Comparison of ENCODE assay signal across 22 cellular contexts in the genomic region with DNA sequence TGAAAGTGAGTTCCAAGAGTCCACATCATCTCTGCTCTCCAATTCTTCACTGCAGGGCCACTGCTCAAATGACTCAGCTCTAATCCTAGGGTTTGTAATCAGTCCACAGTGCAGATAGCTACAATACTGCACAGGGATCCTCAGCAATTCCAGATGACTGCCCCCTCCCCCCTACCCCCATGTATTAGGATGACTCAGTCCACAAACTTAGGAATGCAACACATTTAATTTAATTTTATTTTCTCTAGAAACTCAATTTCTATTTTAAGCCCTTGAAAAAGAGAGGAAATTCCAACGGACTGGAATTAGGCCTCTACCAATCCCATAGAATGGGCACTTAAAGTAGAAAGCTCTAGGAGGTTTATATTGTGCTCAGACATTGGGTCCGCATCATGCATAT.
DNase-seq lines count a peak whose midpoint lies in the region; ATAC-seq and TF ChIP-seq lines count a peak whose summit lies in the region.
"Had no signal": no experiment of that assay in that cellular context is flagged by ENCODE, and none has a peak within 500 bp of the region (broad histone marks: within the 10 kb centered on the region; RNA-seq: fewer than 3 reads in every experiment).

No MANE protein-coding gene starts in this region.

- H4K91ac ChIP-seq in H9 (ENCODE audit: insufficient read length, low read depth, low read length) = no peak overlapping the region

- H3K4me1 ChIP-seq in SJSA1 (replicated peaks) = no peaks in the 10 kb centered on the region; the same call in 1 of the 2 replicates
- peaks cover 9% of the 10 kb centered on the region for H3K4me1 ChIP-seq in smooth muscle cell (ENCODE audit: low read depth)
- H3K4me1 ChIP-seq in H9 (ENCODE audit: insufficient read depth, low read length) = peaks cover 3% of the 10 kb centered on the region; the same call in 1 of the 2 replicates
- H3K4me1 ChIP-seq: testis had no signal

- H2BK12ac ChIP-seq in H9 (ENCODE audit: insufficient read length, low read depth, low read length) = no peak overlapping the region

- H3K4me3 Mint-ChIP-seq in H9 (no peak overlapping the region), natural killer cell (no peak overlapping the region)
- H3K4me3 Mint-ChIP-seq: activated naive CD8-positive, alpha-beta T cell treated with anti-CD3 and anti-CD28 coated beads, Interleukin-2, amount 50 U/mL, for 24 hours; activated T-helper 17 cell treated with anti-CD3 and anti-CD28 coated beads, Interleukin-2, amount 50 U/mL, for 72 hours; CD4-positive, CD25-positive, alpha-beta regulatory T cell; central memory CD8-positive, alpha-beta T cell; effector memory CD8-positive, alpha-beta T cell had no signal

- no peak overlapping the region for H2BK15ac ChIP-seq in H9 (ENCODE audit: low read depth, low read length)

- peak; percentile 3 for DNase-seq in ELR (ENCODE audit: low read depth)
- peak; percentile 32 to 40 for DNase-seq in SJSA1 (ENCODE audit: low read depth in 1 of 2, low spot score in 2 of 2)
- DNase-seq in fibroblast of mammary gland (ENCODE audit: low read depth) = peak; percentile 37
- peak; percentile 2 for DNase-seq in smooth muscle cell (lab: John Stamatoyannopoulos, UW; ENCODE audit: unreplicated experiment)
- DNase-seq in DMS 273 treated with DMSO at 0.1 percent for 48 hours (lab: John Stamatoyannopoulos, UW) = no peak
- DNase-seq in Ammon's horn (ENCODE audit: low spot score) = no peak
- no peak for DNase-seq in H9
- no peak for DNase-seq in natural killer cell
- DNase-seq: activated CD4-positive, alpha-beta T cell treated with anti-CD3 and anti-CD28 coated beads for 1 hour; activated naive CD8-positive, alpha-beta T cell treated with anti-CD3 and anti-CD28 coated beads, Interleukin-2, amount 50 U/mL, for 24 hours; CD4-positive, CD25-positive, alpha-beta regulatory T cell; DMS79 treated with DMSO at 0.1 percent for 48 hours; effector memory CD8-positive, alpha-beta T cell; Kasumi-1; left colon; midbrain; NCI-H1105; NCI-H526 treated with DMSO at 0.1 percent for 48 hours; T-helper 9 cell; testis had no signal

- no peaks in the 10 kb centered on the region; the same call in 1 of the 2 replicates for H3K27me3 ChIP-seq in SJSA1 (replicated peaks)
- H3K27me3 ChIP-seq in smooth muscle cell (ENCODE audit: low read depth) = peaks cover 10% of the 10 kb centered on the region
- H3K27me3 ChIP-seq in H9 (ENCODE audit: insufficient read depth, low read length) = no peaks in the 10 kb centered on the region
- H3K27me3 ChIP-seq: testis had no signal

- H3K4me1 Mint-ChIP-seq in H9 (no peaks in the 10 kb centered on the region), natural killer cell (no peaks in the 10 kb centered on the region)
- H3K4me1 Mint-ChIP-seq: activated naive CD8-positive, alpha-beta T cell treated with anti-CD3 and anti-CD28 coated beads, Interleukin-2, amount 50 U/mL, for 24 hours; activated T-helper 17 cell treated with anti-CD3 and anti-CD28 coated beads, Interleukin-2, amount 50 U/mL, for 72 hours; CD4-positive, CD25-positive, alpha-beta regulatory T cell; central memory CD8-positive, alpha-beta T cell had no signal

- no peak overlapping the region for H2AK5ac ChIP-seq in H9 (ENCODE audit: insufficient read length, low read length)

- 30% methylated on average over 2 of the region's 2 CpGs for WGBS in smooth muscle cell (ENCODE audit: low lambda C conversion rate)
- no CpG with 5 or more reads among the region's 2 CpGs for WGBS in H9 (ENCODE audit: extremely low coverage, insufficient read length, low lambda C conversion rate)

- peaks cover 2% of the 10 kb centered on the region; the same call in 1 of the 2 replicates for H3K27me3 Mint-ChIP-seq in H9 (ENCODE audit: low read depth)
- H3K27me3 Mint-ChIP-seq in natural killer cell (ENCODE audit: low read depth in 2 of 2) = no peaks in the 10 kb centered on the region
- H3K27me3 Mint-ChIP-seq: activated naive CD8-positive, alpha-beta T cell treated with anti-CD3 and anti-CD28 coated beads, Interleukin-2, amount 50 U/mL, for 24 hours had no signal

- H3K79me2 ChIP-seq in smooth muscle cell (ENCODE audit: low read depth) (no peaks in the 10 kb centered on the region), H9 (ENCODE audit: insufficient read depth, low read length) (no peaks in the 10 kb centered on the region)

- intact Hi-C loops in natural killer cell (cut with micrococcal nuclease) = no loop called here

- no peak overlapping the region for H2AFZ ChIP-seq in smooth muscle cell (ENCODE audit: low read depth)
- no peak overlapping the region for H2AFZ ChIP-seq in H9 (ENCODE audit: low read length)

- H3K4ac ChIP-seq in H9 (ENCODE audit: low read depth, low read length) = no peak overlapping the region

- no peaks in the 10 kb centered on the region for H3F3A ChIP-seq in smooth muscle cell (ENCODE audit: low read depth)

- no peaks in the 10 kb centered on the region for H3K79me1 ChIP-seq in H9 (ENCODE audit: insufficient read depth, low read depth, low read length, poor library complexity, severe bottlenecking)

- H3K36me3 ChIP-seq in SJSA1 = no peaks in the 10 kb centered on the region
- no peaks in the 10 kb centered on the region for H3K36me3 ChIP-seq in smooth muscle cell (ENCODE audit: low read depth)

- H3K9me3 ChIP-seq in SJSA1 (replicated peaks) (no peaks in the 10 kb centered on the region), smooth muscle cell (replicated peaks; ENCODE audit: low read depth) (no peaks in the 10 kb centered on the region), H9 (ENCODE audit: control insufficient read depth, low read depth, low read length) (no peaks in the 10 kb centered on the region)
- H3K9me3 ChIP-seq: testis had no signal

- H3K4me3 ChIP-seq in SJSA1 (no peak overlapping the region), fibroblast of mammary gland (ENCODE audit: control insufficient read depth, low read depth, low read length) (no peak overlapping the region), smooth muscle cell (no peak overlapping the region)
- H3K4me3 ChIP-seq: testis had no signal

- no peaks in the 10 kb centered on the region for H3K23me2 ChIP-seq in H9 (ENCODE audit: insufficient read length, low read depth, low read length, poor library complexity, severe bottlenecking)

- H2BK120ac ChIP-seq in H9 (ENCODE audit: low read depth, low read length, poor library complexity, severe bottlenecking) = no peak overlapping the region

- no peak overlapping the region for H4K5ac ChIP-seq in H9 (ENCODE audit: insufficient read length, low read depth, low read length)

- no peak overlapping the region for H2BK5ac ChIP-seq in H9 (ENCODE audit: insufficient read length, low read length)

- H3K27ac Mint-ChIP-seq in H9 (no peak overlapping the region), natural killer cell (no peak overlapping the region)
- H3K27ac Mint-ChIP-seq: activated naive CD8-positive, alpha-beta T cell treated with anti-CD3 and anti-CD28 coated beads, Interleukin-2, amount 50 U/mL, for 24 hours; activated T-helper 17 cell treated with anti-CD3 and anti-CD28 coated beads, Interleukin-2, amount 50 U/mL, for 72 hours; CD4-positive, CD25-positive, alpha-beta regulatory T cell; effector memory CD8-positive, alpha-beta T cell had no signal

- H3K27ac ChIP-seq in SJSA1 (no peak overlapping the region), smooth muscle cell (ENCODE audit: low read depth) (peak overlapping the region; percentile 14), H9 (ENCODE audit: insufficient read length, low read depth, low read length) (no peak overlapping the region)
- H3K27ac ChIP-seq: testis had no signal

- ATAC-seq in natural killer cell = no peak
- ATAC-seq: activated naive CD8-positive, alpha-beta T cell treated with anti-CD3 and anti-CD28 coated beads, Interleukin-2, amount 50 U/mL, for 24 hours; activated T-helper 17 cell treated with anti-CD3 and anti-CD28 coated beads, Interleukin-2, amount 50 U/mL, for 72 hours; effector memory CD8-positive, alpha-beta T cell; left colon had no signal

- H3K9me3 Mint-ChIP-seq in H9 = peaks cover 0 to 5% of the 10 kb centered on the region in 2 experiments; a peak in 2 of 5 replicates
- peaks cover 2 to 4% of the 10 kb centered on the region in 2 donors for H3K9me3 Mint-ChIP-seq in natural killer cell
- H3K9me3 Mint-ChIP-seq: activated naive CD8-positive, alpha-beta T cell treated with anti-CD3 and anti-CD28 coated beads, Interleukin-2, amount 50 U/mL, for 24 hours; activated T-helper 17 cell treated with anti-CD3 and anti-CD28 coated beads, Interleukin-2, amount 50 U/mL, for 72 hours; CD4-positive, CD25-positive, alpha-beta regulatory T cell; central memory CD8-positive, alpha-beta T cell had no signal

- TF ChIP-seq CTCF in fibroblast of mammary gland (conservative IDR thresholded peaks at IDR 0.05; ENCODE audit: control insufficient read depth, insufficient read depth, low read depth, low read length) (no peak), smooth muscle cell (IDR thresholded peaks at IDR 0.05; ENCODE audit: borderline replicate concordance, insufficient read depth, poor library complexity, severe bottlenecking) (no peak), H9 (conservative IDR thresholded peaks at IDR 0.05) (no peak), natural killer cell (IDR thresholded peaks at IDR 0.05) (no peak)

- no peak overlapping the region for H3K56ac ChIP-seq in H9 (ENCODE audit: insufficient read length, low read depth, low read length)

- H3K23ac ChIP-seq in H9 (ENCODE audit: insufficient read length, low read depth, low read length) = no peak overlapping the region

- no peak overlapping the region for H3K9ac ChIP-seq in smooth muscle cell (ENCODE audit: low read depth)
- no peak overlapping the region for H3K9ac ChIP-seq in H9 (ENCODE audit: extremely low read depth, insufficient read length, low read length)

- no peak overlapping the region for H3K4me2 ChIP-seq in smooth muscle cell
- no peak overlapping the region for H3K4me2 ChIP-seq in H9 (ENCODE audit: insufficient read depth, insufficient read length, low read length)

- H3T11ph ChIP-seq in H9 (ENCODE audit: low read length) = no peak overlapping the region

- H4K8ac ChIP-seq in H9 (replicated peaks; ENCODE audit: insufficient read length, low read depth, low read length) = no peak overlapping the region

- no peak overlapping the region for H3K18ac ChIP-seq in H9 (ENCODE audit: insufficient read length, low read depth, low read length)

- no peak overlapping the region for H3K14ac ChIP-seq in H9 (ENCODE audit: insufficient read depth, low read length)

- no peak overlapping the region for H2BK20ac ChIP-seq in H9 (ENCODE audit: low read depth, low read length, poor library complexity, severe bottlenecking)

- H4K20me1 ChIP-seq in smooth muscle cell (ENCODE audit: low read depth) (no peaks in the 10 kb centered on the region), H9 (ENCODE audit: control insufficient read depth, insufficient read depth, insufficient read length) (no peaks in the 10 kb centered on the region)

- H3K36me3 Mint-ChIP-seq in H9 (ENCODE audit: insufficient read depth in 1 of 3, low read depth in 3 of 3) (peaks cover 0 to 5% (median 0%) of the 10 kb centered on the region in 3 experiments; a peak in 1 of 7 replicates), natural killer cell (no peaks in the 10 kb centered on the region)
- H3K36me3 Mint-ChIP-seq: CD4-positive, CD25-positive, alpha-beta regulatory T cell had no signal

Comparison
In these comparisons a context has a peak if more than half of its experiments do, and no peak if none do; other contexts are left out.
1. DNase-seq: peak in ELR (single experiment), SJSA1 (2 of 2), fibroblast of mammary gland (single experiment) and smooth muscle cell (single experiment); none in DMS 273 treated with DMSO at 0.1 percent for 48 hours (single experiment), Ammon's horn (single experiment), H9 (single experiment) and natural killer cell (single experiment).